In the genomic region with DNA sequence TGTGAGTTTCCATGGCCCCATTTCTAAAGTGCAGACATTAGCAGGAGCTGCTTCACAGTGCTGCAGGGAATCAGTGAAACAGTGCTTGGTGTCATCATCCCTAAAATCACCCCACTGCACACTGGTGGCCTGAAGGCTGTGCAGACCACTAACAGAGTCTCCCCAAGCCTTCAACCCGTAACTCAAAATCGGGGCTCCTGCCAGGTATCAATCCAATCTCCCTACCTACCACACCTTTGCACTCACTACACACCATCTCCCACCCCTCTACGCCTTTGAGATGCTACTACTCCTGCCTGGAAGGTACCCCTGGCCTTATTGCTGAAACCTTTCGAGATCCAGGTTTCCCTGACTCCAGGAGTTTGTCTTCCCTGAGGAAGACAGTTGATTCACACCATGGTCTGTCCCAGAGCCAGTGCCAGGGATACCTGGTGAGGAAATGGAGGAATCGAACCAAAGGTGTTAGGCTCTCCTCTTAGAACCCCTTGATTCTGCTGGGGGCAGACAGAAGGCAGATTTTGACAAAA, we compare ENCODE assay signal across 1 cellular context.
TF ChIP-seq lines count a peak whose summit lies in the region.

No MANE protein-coding gene starts in this region.

TF ChIP-seq in GM12878, 131 proteins besides CTCF, POLR2A, EP300 and RAD21:
- TF ChIP-seq ZNF592 (IDR thresholded peaks at IDR 0.05): no peak
- no peak for TF ChIP-seq STAT3 (IDR thresholded peaks at IDR 0.05; ENCODE audit: low read depth, low read length)
- TF ChIP-seq MYC (IDR thresholded peaks at IDR 0.05; ENCODE audit: insufficient read depth, insufficient read length, insufficient replicate concordance, low read length, severe bottlenecking): no peak
- TF ChIP-seq, protein P1, sequence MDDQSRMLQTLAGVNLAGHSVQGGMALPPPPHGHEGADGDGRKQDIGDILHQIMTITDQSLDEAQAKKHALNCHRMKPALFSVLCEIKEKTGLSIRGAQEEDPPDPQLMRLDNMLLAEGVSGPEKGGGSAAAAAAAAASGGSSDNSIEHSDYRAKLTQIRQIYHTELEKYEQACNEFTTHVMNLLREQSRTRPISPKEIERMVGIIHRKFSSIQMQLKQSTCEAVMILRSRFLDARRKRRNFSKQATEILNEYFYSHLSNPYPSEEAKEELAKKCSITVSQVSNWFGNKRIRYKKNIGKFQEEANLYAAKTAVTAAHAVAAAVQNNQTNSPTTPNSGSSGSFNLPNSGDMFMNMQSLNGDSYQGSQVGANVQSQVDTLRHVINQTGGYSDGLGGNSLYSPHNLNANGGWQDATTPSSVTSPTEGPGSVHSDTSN (IDR thresholded peaks at IDR 0.05; ENCODE audit: insufficient replicate concordance, low read depth, low read length): no peak
- TF ChIP-seq KLF5 (IDR thresholded peaks at IDR 0.05; ENCODE audit: partially characterized antibody): no peak
- TF ChIP-seq, protein P2, sequence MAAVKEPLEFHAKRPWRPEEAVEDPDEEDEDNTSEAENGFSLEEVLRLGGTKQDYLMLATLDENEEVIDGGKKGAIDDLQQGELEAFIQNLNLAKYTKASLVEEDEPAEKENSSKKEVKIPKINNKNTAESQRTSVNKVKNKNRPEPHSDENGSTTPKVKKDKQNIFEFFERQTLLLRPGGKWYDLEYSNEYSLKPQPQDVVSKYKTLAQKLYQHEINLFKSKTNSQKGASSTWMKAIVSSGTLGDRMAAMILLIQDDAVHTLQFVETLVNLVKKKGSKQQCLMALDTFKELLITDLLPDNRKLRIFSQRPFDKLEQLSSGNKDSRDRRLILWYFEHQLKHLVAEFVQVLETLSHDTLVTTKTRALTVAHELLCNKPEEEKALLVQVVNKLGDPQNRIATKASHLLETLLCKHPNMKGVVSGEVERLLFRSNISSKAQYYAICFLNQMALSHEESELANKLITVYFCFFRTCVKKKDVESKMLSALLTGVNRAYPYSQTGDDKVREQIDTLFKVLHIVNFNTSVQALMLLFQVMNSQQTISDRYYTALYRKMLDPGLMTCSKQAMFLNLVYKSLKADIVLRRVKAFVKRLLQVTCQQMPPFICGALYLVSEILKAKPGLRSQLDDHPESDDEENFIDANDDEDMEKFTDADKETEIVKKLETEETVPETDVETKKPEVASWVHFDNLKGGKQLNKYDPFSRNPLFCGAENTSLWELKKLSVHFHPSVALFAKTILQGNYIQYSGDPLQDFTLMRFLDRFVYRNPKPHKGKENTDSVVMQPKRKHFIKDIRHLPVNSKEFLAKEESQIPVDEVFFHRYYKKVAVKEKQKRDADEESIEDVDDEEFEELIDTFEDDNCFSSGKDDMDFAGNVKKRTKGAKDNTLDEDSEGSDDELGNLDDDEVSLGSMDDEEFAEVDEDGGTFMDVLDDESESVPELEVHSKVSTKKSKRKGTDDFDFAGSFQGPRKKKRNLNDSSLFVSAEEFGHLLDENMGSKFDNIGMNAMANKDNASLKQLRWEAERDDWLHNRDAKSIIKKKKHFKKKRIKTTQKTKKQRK (IDR thresholded peaks at IDR 0.05; ENCODE audit: low read depth, low read length): no peak
- no peak for TF ChIP-seq RELB (IDR thresholded peaks at IDR 0.05; ENCODE audit: low read depth)
- no peak for TF ChIP-seq SMAD5 (IDR thresholded peaks at IDR 0.05; ENCODE audit: low read depth)
- TF ChIP-seq NFYA (IDR thresholded peaks at IDR 0.05; ENCODE audit: borderline replicate concordance, low read depth, low read length): no peak
- no peak for TF ChIP-seq ZNF217 (IDR thresholded peaks at IDR 0.05)
- TF ChIP-seq FOS (IDR thresholded peaks at IDR 0.05; ENCODE audit: borderline replicate concordance, extremely low read depth, insufficient read length): no peak
- TF ChIP-seq, protein P3, sequence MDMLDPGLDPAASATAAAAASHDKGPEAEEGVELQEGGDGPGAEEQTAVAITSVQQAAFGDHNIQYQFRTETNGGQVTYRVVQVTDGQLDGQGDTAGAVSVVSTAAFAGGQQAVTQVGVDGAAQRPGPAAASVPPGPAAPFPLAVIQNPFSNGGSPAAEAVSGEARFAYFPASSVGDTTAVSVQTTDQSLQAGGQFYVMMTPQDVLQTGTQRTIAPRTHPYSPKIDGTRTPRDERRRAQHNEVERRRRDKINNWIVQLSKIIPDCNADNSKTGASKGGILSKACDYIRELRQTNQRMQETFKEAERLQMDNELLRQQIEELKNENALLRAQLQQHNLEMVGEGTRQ (IDR thresholded peaks at IDR 0.05; ENCODE audit: borderline replicate concordance, low read depth, low read length): no peak
- no peak for TF ChIP-seq SMARCA5 (IDR thresholded peaks at IDR 0.05)
- no peak for TF ChIP-seq ZBTB33 (IDR thresholded peaks at IDR 0.05)
- no peak for TF ChIP-seq ETV6 (conservative IDR thresholded peaks at IDR 0.05 in 1 of 2, IDR thresholded peaks at IDR 0.05 in 1 of 2; ENCODE audit: borderline replicate concordance in 1 of 2, low read depth in 1 of 2)
- TF ChIP-seq NFIC (IDR thresholded peaks at IDR 0.05; ENCODE audit: low read depth, low read length): no peak
- TF ChIP-seq IKZF2 (IDR thresholded peaks at IDR 0.05): no peak
- TF ChIP-seq, protein P4, sequence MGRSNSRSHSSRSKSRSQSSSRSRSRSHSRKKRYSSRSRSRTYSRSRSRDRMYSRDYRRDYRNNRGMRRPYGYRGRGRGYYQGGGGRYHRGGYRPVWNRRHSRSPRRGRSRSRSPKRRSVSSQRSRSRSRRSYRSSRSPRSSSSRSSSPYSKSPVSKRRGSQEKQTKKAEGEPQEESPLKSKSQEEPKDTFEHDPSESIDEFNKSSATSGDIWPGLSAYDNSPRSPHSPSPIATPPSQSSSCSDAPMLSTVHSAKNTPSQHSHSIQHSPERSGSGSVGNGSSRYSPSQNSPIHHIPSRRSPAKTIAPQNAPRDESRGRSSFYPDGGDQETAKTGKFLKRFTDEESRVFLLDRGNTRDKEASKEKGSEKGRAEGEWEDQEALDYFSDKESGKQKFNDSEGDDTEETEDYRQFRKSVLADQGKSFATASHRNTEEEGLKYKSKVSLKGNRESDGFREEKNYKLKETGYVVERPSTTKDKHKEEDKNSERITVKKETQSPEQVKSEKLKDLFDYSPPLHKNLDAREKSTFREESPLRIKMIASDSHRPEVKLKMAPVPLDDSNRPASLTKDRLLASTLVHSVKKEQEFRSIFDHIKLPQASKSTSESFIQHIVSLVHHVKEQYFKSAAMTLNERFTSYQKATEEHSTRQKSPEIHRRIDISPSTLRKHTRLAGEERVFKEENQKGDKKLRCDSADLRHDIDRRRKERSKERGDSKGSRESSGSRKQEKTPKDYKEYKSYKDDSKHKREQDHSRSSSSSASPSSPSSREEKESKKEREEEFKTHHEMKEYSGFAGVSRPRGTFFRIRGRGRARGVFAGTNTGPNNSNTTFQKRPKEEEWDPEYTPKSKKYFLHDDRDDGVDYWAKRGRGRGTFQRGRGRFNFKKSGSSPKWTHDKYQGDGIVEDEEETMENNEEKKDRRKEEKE (IDR thresholded peaks at IDR 0.05): no peak
